ENCODE assay signal across 1 cellular context in genomic region chr10:125141150-125141859, GRCh38.
A peak's percentile ranks its signal among the peaks of the same experiment; 100 is the strongest.
TF ChIP-seq lines count a peak whose summit lies in the region.

No MANE protein-coding gene starts in this region.

TF ChIP-seq in HepG2, 621 proteins besides CTCF, POLR2A, EP300 and RAD21:
- no peak for TF ChIP-seq ZNF510 (CRISPR knock-in tag; IDR thresholded peaks at IDR 0.05; ENCODE audit: low read depth)
- TF ChIP-seq RORA (CRISPR knock-in tag; IDR thresholded peaks at IDR 0.05): no peak
- TF ChIP-seq ZNF280D (CRISPR knock-in tag; IDR thresholded peaks at IDR 0.05): no peak
- no peak for TF ChIP-seq HMGXB4 (CRISPR knock-in tag; IDR thresholded peaks at IDR 0.05; ENCODE audit: borderline replicate concordance in 1 of 2, low read depth in 1 of 2)
- TF ChIP-seq ZNF142 (CRISPR knock-in tag; IDR thresholded peaks at IDR 0.05): no peak
- peak; percentile 29; the same call in 1 of the 2 replicates for TF ChIP-seq MNT (IDR thresholded peaks at IDR 0.05)
- no peak for TF ChIP-seq ZNF326 (CRISPR knock-in tag; IDR thresholded peaks at IDR 0.05; ENCODE audit: borderline replicate concordance)
- no peak for TF ChIP-seq ZZZ3 (CRISPR knock-in tag; IDR thresholded peaks at IDR 0.05; ENCODE audit: borderline replicate concordance)
- no peak for TF ChIP-seq TFDP1 (CRISPR knock-in tag; IDR thresholded peaks at IDR 0.05; ENCODE audit: borderline replicate concordance)
